ENCODE assay signal across 11 cellular contexts in the genomic region with DNA sequence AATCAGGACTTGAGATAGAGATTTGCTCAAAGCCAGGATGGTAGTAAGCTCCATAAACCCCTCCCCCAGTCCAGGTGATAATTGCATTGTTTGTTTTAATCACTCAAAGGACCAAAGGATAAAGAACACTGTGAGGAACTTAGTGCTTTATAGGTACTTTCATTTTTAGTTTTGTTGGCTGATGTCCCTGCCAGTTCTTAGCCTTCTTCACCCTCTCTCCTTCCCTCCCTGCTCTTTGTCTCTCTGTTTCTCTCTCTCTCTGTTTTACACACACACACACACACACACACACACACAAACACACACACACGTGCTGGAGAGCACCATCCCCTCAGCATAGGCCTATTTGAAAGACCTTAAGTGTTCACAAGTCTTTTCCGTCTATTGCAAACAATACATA. TPM values are rescaled to one million over a fixed set of nuclear protein-coding genes. Genes with fewer than 3 reads are reported as not detected.
DNase-seq lines count a peak whose midpoint lies in the region; ATAC-seq and TF ChIP-seq lines count a peak whose summit lies in the region.
"Had no signal": no experiment of that assay in that cellular context is flagged by ENCODE, and none has a peak within 500 bp of the region (broad histone marks: within the 10 kb centered on the region; RNA-seq: fewer than 3 reads in every experiment).

No MANE protein-coding gene starts in this region.

- H3K9ac ChIP-seq in liver (ENCODE audit: low read depth in 1 of 2, low read length in 2 of 2), result no peak overlapping the region

- H4K20me1 ChIP-seq in GM23338 (replicated peaks; ENCODE audit: insufficient read depth), result no peaks in the 10 kb centered on the region

- TF ChIP-seq CTCF in left ventricle myocardium inferior (IDR thresholded peaks at IDR 0.05; ENCODE audit: borderline replicate concordance) (no peak), right atrium auricular region (IDR thresholded peaks at IDR 0.05) (no peak), liver (IDR thresholded peaks at IDR 0.05; ENCODE audit: low read depth, low read length, missing input control) (no peak), transverse colon (IDR thresholded peaks at IDR 0.05) (no peak), GM23338 (conservative IDR thresholded peaks at IDR 0.05; ENCODE audit: low read depth in 2 of 2) (no peak)

- H3K9me2 ChIP-seq in GM23338 (ENCODE audit: insufficient read depth), result no peaks in the 10 kb centered on the region

- no peak overlapping the region for H3K4me3 Mint-ChIP-seq in GM23338

- H3K9me3 ChIP-seq in left ventricle myocardium inferior (replicated peaks) (no peaks in the 10 kb centered on the region), right atrium auricular region (no peaks in the 10 kb centered on the region), liver (ENCODE audit: control insufficient read depth in 4 of 4, low read length in 3 of 4) (no peaks in the 10 kb centered on the region), transverse colon (no peaks in the 10 kb centered on the region)

- in situ Hi-C loops in transverse colon (cut with MboI; ENCODE audit: low pct_ligation_motif_present in 1 of 4, low pct_unique_long_range_greater_than_20kb in 1 of 4, low sequenced_read_pairs in 3 of 4), result no loop called here

- no peak overlapping the region for H3K4me2 ChIP-seq in GM23338

- ATAC-seq in GM23338 (no peak), HG03469 (IDR thresholded peaks at IDR 0.05; ENCODE audit: unreplicated experiment) (no peak), GM18511 (IDR thresholded peaks at IDR 0.05; ENCODE audit: unreplicated experiment) (no peak)

- H3K79me2 ChIP-seq in GM23338 (replicated peaks; ENCODE audit: insufficient read depth), result no peaks in the 10 kb centered on the region

- H3K4me1 Mint-ChIP-seq in GM23338, result peaks cover 29% of the 10 kb centered on the region

- no peaks in the 10 kb centered on the region for H3F3A ChIP-seq in GM23338 (replicated peaks; ENCODE audit: low read depth)

- TF ChIP-seq EP300 in transverse colon (IDR thresholded peaks at IDR 0.05; ENCODE audit: low read depth), result no peak

- H3K4me1 ChIP-seq in left ventricle myocardium inferior (peaks cover 42% of the 10 kb centered on the region), right atrium auricular region (peaks cover 0 to 12% of the 10 kb centered on the region in 2 donors), liver (ENCODE audit: control insufficient read depth in 4 of 4, insufficient read depth in 4 of 4, low read length in 3 of 4) (peaks cover 2 to 48% (median 38%) of the 10 kb centered on the region in 4 donors), transverse colon (peaks cover 0 to 52% (median 13%) of the 10 kb centered on the region in 4 donors), GM23338 (ENCODE audit: insufficient read depth) (peaks cover 15% of the 10 kb centered on the region)

- H3K27ac ChIP-seq in left ventricle myocardium inferior (replicated peaks), result peak overlapping the region; percentile 34
- H3K27ac ChIP-seq in right atrium auricular region, result peak overlapping the region in 1 of 2 donors; percentile 2
- H3K27ac ChIP-seq in liver (ENCODE audit: low read depth in 1 of 2, low read length in 2 of 2), result peak overlapping the region; percentile 20 to 22
- peak overlapping the region; percentile 15 to 58 (median 40) for H3K27ac ChIP-seq in transverse colon
- no peak overlapping the region for H3K27ac ChIP-seq in GM23338 (ENCODE audit: low read depth)

- 22% methylated on average over 2 of the region's 2 CpGs for WGBS in liver
- WGBS in transverse colon (ENCODE audit: low coverage in 1 of 2), 2 donors, result 25 to 40% methylated on average over 1 to 2 of the region's 2 CpGs

- H3K27me3 ChIP-seq in left ventricle myocardium inferior (ENCODE audit: low read depth), result no peaks in the 10 kb centered on the region
- no peaks in the 10 kb centered on the region for H3K27me3 ChIP-seq in right atrium auricular region
- no peaks in the 10 kb centered on the region for H3K27me3 ChIP-seq in liver (ENCODE audit: control insufficient read depth in 4 of 4, insufficient read depth in 4 of 4, low read length in 3 of 4)
- no peaks in the 10 kb centered on the region for H3K27me3 ChIP-seq in transverse colon
- H3K27me3 ChIP-seq in GM23338 (ENCODE audit: insufficient read depth), result no peaks in the 10 kb centered on the region

- H3K9me3 Mint-ChIP-seq in GM23338, result no peaks in the 10 kb centered on the region

- H3K27ac Mint-ChIP-seq in GM23338, result no peak overlapping the region

- H3K36me3 ChIP-seq in left ventricle myocardium inferior (no peaks in the 10 kb centered on the region), right atrium auricular region (no peaks in the 10 kb centered on the region), liver (ENCODE audit: control insufficient read depth in 4 of 4, insufficient read depth in 3 of 4, low read depth in 1 of 4, low read length in 3 of 4) (no peaks in the 10 kb centered on the region), transverse colon (no peaks in the 10 kb centered on the region), GM23338 (ENCODE audit: insufficient read depth) (no peaks in the 10 kb centered on the region)

- TF ChIP-seq RAD21 in liver (IDR thresholded peaks at IDR 0.05), result no peak

- H2AFZ ChIP-seq in GM23338, result no peak overlapping the region

- no peaks in the 10 kb centered on the region for H3K27me3 Mint-ChIP-seq in GM23338 (ENCODE audit: insufficient read depth, low read depth, poor library complexity)

- DNase-seq in left ventricle myocardium inferior (no peak), right atrium auricular region (ENCODE audit: low spot score) (no peak), OCI-M1 (lab: John Stamatoyannopoulos, UW) (peak; percentile 43), transverse colon (no peak), GM23338 (ENCODE audit: low spot score) (no peak)
- DNase-seq: amniotic stem cell; NCI-H2081 treated with DMSO at 0.1 percent for 48 hours; stimulated activated CD4-positive, alpha-beta T cell treated with anti-CD3 and anti-CD28 coated beads, Interleukin-4, amount 100 ng/mL, for 1 hour had no signal

- no peak for TF ChIP-seq POLR2A in transverse colon (IDR thresholded peaks at IDR 0.05)

- H3K4me3 ChIP-seq in left ventricle myocardium inferior (no peak overlapping the region), right atrium auricular region (no peak overlapping the region), liver (ENCODE audit: low read depth in 1 of 3, low read length in 3 of 3) (no peak overlapping the region), transverse colon (no peak overlapping the region), GM23338 (no peak overlapping the region)

- intact Hi-C loops in left ventricle myocardium inferior (cut with micrococcal nuclease) (no loop called here), transverse colon (cut with DNase I; ENCODE audit: low total_unique reads) (no loop called here)

- no peaks in the 10 kb centered on the region for H3K36me3 Mint-ChIP-seq in GM23338 (ENCODE audit: low read depth)

TF ChIP-seq in liver, 16 proteins besides CTCF, POLR2A, EP300 and RAD21 (continues in another document):
- TF ChIP-seq, protein P1, sequence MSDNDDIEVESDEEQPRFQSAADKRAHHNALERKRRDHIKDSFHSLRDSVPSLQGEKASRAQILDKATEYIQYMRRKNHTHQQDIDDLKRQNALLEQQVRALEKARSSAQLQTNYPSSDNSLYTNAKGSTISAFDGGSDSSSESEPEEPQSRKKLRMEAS (IDR thresholded peaks at IDR 0.05), result peak; percentile 9
- TF ChIP-seq NR2F2 (IDR thresholded peaks at IDR 0.05) (no peak), RXRA (IDR thresholded peaks at IDR 0.05) (peak in 1 of 2 donors; percentile 4), YY1 (IDR thresholded peaks at IDR 0.05) (peak; percentile 7), HNF4A (conservative IDR thresholded peaks at IDR 0.05) (no peak), JUND (IDR thresholded peaks at IDR 0.05) (no peak), HNF4G (IDR thresholded peaks at IDR 0.05) (no peak), FOXA1 (IDR thresholded peaks at IDR 0.05) (no peak), FOXA2 (IDR thresholded peaks at IDR 0.05) (no peak), TAF1 (conservative IDR thresholded peaks at IDR 0.05) (no peak), EGR1 (IDR thresholded peaks at IDR 0.05; ENCODE audit: low read depth in 2 of 2) (no peak)
- TF ChIP-seq, protein P2, sequence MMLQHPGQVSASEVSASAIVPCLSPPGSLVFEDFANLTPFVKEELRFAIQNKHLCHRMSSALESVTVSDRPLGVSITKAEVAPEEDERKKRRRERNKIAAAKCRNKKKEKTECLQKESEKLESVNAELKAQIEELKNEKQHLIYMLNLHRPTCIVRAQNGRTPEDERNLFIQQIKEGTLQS (IDR thresholded peaks at IDR 0.05), result no peak

TF ChIP-seq in GM23338, 12 proteins besides CTCF, POLR2A, EP300 and RAD21 (continues in another document):
- TF ChIP-seq CREB1 (CRISPR knock-in tag; IDR thresholded peaks at IDR 0.05; ENCODE audit: low read depth), result no peak
- TF ChIP-seq, protein P3, sequence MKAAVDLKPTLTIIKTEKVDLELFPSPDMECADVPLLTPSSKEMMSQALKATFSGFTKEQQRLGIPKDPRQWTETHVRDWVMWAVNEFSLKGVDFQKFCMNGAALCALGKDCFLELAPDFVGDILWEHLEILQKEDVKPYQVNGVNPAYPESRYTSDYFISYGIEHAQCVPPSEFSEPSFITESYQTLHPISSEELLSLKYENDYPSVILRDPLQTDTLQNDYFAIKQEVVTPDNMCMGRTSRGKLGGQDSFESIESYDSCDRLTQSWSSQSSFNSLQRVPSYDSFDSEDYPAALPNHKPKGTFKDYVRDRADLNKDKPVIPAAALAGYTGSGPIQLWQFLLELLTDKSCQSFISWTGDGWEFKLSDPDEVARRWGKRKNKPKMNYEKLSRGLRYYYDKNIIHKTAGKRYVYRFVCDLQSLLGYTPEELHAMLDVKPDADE (IDR thresholded peaks at IDR 0.05), result no peak
- no peak for TF ChIP-seq STAT1 (IDR thresholded peaks at IDR 0.05; ENCODE audit: unreplicated experiment)
- no peak for TF ChIP-seq EZH2 (IDR thresholded peaks at IDR 0.05; ENCODE audit: low read depth, unreplicated experiment)
- no peak for TF ChIP-seq ZNF331 (CRISPR knock-in tag; IDR thresholded peaks at IDR 0.05; ENCODE audit: low read depth)
- no peak for TF ChIP-seq NANOG (IDR thresholded peaks at IDR 0.05; ENCODE audit: borderline replicate concordance)
- no peak for TF ChIP-seq JUNB (IDR thresholded peaks at IDR 0.05; ENCODE audit: unreplicated experiment)
- TF ChIP-seq ZNF114 (CRISPR knock-in tag; IDR thresholded peaks at IDR 0.05), result no peak

RNA-seq across cellular contexts. Expression of a gene that starts 5.2 kb away (rescaled TPM):
- total RNA-seq in left ventricle myocardium inferior (167 TPM), right atrium auricular region (100 to 1,000 TPM in 1 of 2 donors, 10 to 100 TPM in 1; 94.8 to 183 TPM), liver (10 to 100 TPM in 1 of 2 donors, 1 to 10 TPM in 1; 6.2 to 31.2 TPM), transverse colon (10 to 100 TPM in 2 of 4 donors, 1 to 10 TPM in 2; 6.7 to 42.6 (median 12.4) TPM)
- polyA plus RNA-seq in liver (10 to 100 TPM; 10.3 to 15.1 TPM), GM23338 (2016; fragmentation: Nextera tagmentation; extraction: Ambion mirVana) (1.3 and 2.4 TPM in 2 replicates)
- total RNA-seq in GM23338 (2014; rRNA removed; shearing (Covaris generic)), result 4.1 and 10.1 TPM in 2 replicates
